In genomic region chr17:5821813-5822212, GRCh38 we compare ENCODE assay signal across 22 cellular contexts.
"Had no signal": no experiment of that assay in that cellular context is flagged by ENCODE, and none has a peak within 500 bp of the region (broad histone marks: within the 10 kb centered on the region; RNA-seq: fewer than 3 reads in every experiment).

No MANE protein-coding gene starts in this region.

- H3K27ac Mint-ChIP-seq: activated T-cell treated with anti-CD3 and anti-CD28 coated beads, Interleukin-2, amount 50 U/mL, for 24 hours; activated T-helper 17 cell treated with anti-CD3 and anti-CD28 coated beads, Interleukin-2, amount 50 U/mL, for 72 hours; brain; memory B cell; naive thymus-derived CD4-positive, alpha-beta T cell; neural progenitor cell; progenitor cell of endocrine pancreas had no signal

- H3K9ac ChIP-seq: neural progenitor cell had no signal

- H3K4me1 ChIP-seq: heart left ventricle, neural progenitor cell, spleen, thyroid gland had no signal

- H3K4me2 ChIP-seq: neural progenitor cell had no signal

- H3K9me3 Mint-ChIP-seq: activated naive CD4-positive, alpha-beta T cell treated with anti-CD3 and anti-CD28 coated beads, Interleukin-2, amount 50 U/mL, for 72 hours; activated T-helper 17 cell treated with anti-CD3 and anti-CD28 coated beads, Interleukin-2, amount 50 U/mL, for 72 hours; central memory CD8-positive, alpha-beta T cell; neural progenitor cell had no signal

- H3K36me3 ChIP-seq: heart left ventricle, neural progenitor cell, spleen, thyroid gland had no signal

- H3K4me3 Mint-ChIP-seq: activated T-cell treated with anti-CD3 and anti-CD28 coated beads, Interleukin-2, amount 50 U/mL, for 24 hours; activated T-helper 17 cell treated with anti-CD3 and anti-CD28 coated beads, Interleukin-2, amount 50 U/mL, for 72 hours; brain; central memory CD8-positive, alpha-beta T cell; memory B cell; naive thymus-derived CD4-positive, alpha-beta T cell; neural progenitor cell had no signal

- H3K9me3 ChIP-seq: thyroid gland had no signal

- H3K4me3 ChIP-seq: heart left ventricle, neural progenitor cell, spleen, thyroid gland had no signal

- H2AFZ ChIP-seq: neural progenitor cell had no signal

- H3K36me3 Mint-ChIP-seq: activated naive CD4-positive, alpha-beta T cell treated with anti-CD3 and anti-CD28 coated beads, Interleukin-2, amount 50 U/mL, for 72 hours; neural progenitor cell had no signal

- ATAC-seq: heart left ventricle; naive thymus-derived CD4-positive, alpha-beta T cell had no signal

- DNase-seq: activated CD4-positive, alpha-beta T cell treated with anti-CD3 and anti-CD28 coated beads for 1 hour; activated CD4-positive, alpha-beta T cell treated with anti-CD3 and anti-CD28 coated beads, Interleukin-2, amount 50 U/mL, for 4 hours; activated CD8-positive, alpha-beta memory T cell treated with anti-CD3 and anti-CD28 coated beads for 24 hours; activated CD8-positive, alpha-beta memory T cell treated with anti-CD3 and anti-CD28 coated beads, Interleukin-2, amount 50 U/mL, for 4 hours; activated T-cell treated with anti-CD3 and anti-CD28 coated beads, Interleukin-2, amount 50 U/mL, for 24 hours; aorta; effector memory CD4-positive, alpha-beta T cell; heart left ventricle; left cardiac atrium; naive thymus-derived CD4-positive, alpha-beta T cell; spleen; stimulated activated CD4-positive, alpha-beta T cell treated with anti-CD3 and anti-CD28 coated beads, Interleukin-4, amount 100 ng/mL, for 4 hours; stimulated activated naive CD8-positive, alpha-beta T cell treated with anti-CD3 and anti-CD28 coated beads, Interleukin-15, Interleukin-2, amounts not matched to agents 100 U/mL and 50 U/mL, for 24 hours; T-helper 9 cell; thyroid gland had no signal

- H3K4me1 Mint-ChIP-seq: activated T-helper 17 cell treated with anti-CD3 and anti-CD28 coated beads, Interleukin-2, amount 50 U/mL, for 72 hours; central memory CD8-positive, alpha-beta T cell; memory B cell; naive thymus-derived CD4-positive, alpha-beta T cell had no signal

- H3K27me3 ChIP-seq: neural progenitor cell, thyroid gland had no signal

- H3K27ac ChIP-seq: heart left ventricle, neural progenitor cell, spleen, thyroid gland had no signal
